Comparison of ENCODE assay signal across 12 cellular contexts in genomic region chr22:35334010-35334409, GRCh38. TPM values are rescaled to one million over a fixed set of nuclear protein-coding genes. Genes with fewer than 3 reads are reported as not detected.
DNase-seq lines count a peak whose midpoint lies in the region; ATAC-seq and TF ChIP-seq lines count a peak whose summit lies in the region.
"Had no signal": no experiment of that assay in that cellular context is flagged by ENCODE, and none has a peak within 500 bp of the region (broad histone marks: within the 10 kb centered on the region; RNA-seq: fewer than 3 reads in every experiment).

No MANE protein-coding gene starts in this region.

- H3K9me3 ChIP-seq in spleen: no peaks in the 10 kb centered on the region
- H3K9me3 ChIP-seq: ascending aorta, thyroid gland had no signal

- H3K4me3 ChIP-seq in HL-60 (replicated peaks; ENCODE audit: insufficient read depth, low read length): no peak overlapping the region
- no peak overlapping the region for H3K4me3 ChIP-seq in spleen
- H3K4me3 ChIP-seq: ascending aorta, lung, thyroid gland had no signal

- ATAC-seq in activated CD8-positive, alpha-beta T cell treated with anti-CD3 and anti-CD28 coated beads for 36 hours: peak; percentile 57
- ATAC-seq in GM19351 (IDR thresholded peaks at IDR 0.05; ENCODE audit: unreplicated experiment): no peak
- no peak for ATAC-seq in HG02588 (IDR thresholded peaks at IDR 0.05; ENCODE audit: unreplicated experiment)
- ATAC-seq in natural killer cell: no peak

- H3K27ac ChIP-seq in HL-60 (replicated peaks) (peak overlapping the region; percentile 52), spleen (peak overlapping the region in 5 of 8 donors; percentile 3 to 69 (median 44))
- H3K27ac ChIP-seq: ascending aorta, thyroid gland had no signal

- H3K27ac Mint-ChIP-seq in activated CD4-positive, alpha-beta T cell treated with anti-CD3 and anti-CD28 coated beads, Interleukin-2, amount 10 ng/mL, durations not matched to agents 24 days and 14 days: peak overlapping the region; percentile 50
- H3K27ac Mint-ChIP-seq in activated CD8-positive, alpha-beta T cell treated with anti-CD3 and anti-CD28 coated beads for 36 hours: peak overlapping the region; percentile 62
- H3K27ac Mint-ChIP-seq in natural killer cell: no peak overlapping the region

- H3K27me3 ChIP-seq in HL-60 (ENCODE audit: insufficient read depth, poor library complexity, severe bottlenecking): no peaks in the 10 kb centered on the region
- H3K27me3 ChIP-seq in spleen (replicated peaks in 1 of 7): no peaks in the 10 kb centered on the region
- H3K27me3 ChIP-seq: ascending aorta, thyroid gland had no signal

- POLR2A ChIA-PET in activated CD8-positive, alpha-beta T cell treated with anti-CD3 and anti-CD28 coated beads for 36 hours (lab: Charles Lee): interaction anchor here (0.6 kb wide), 1 partner anchor 633 kb away, joined by 3 read pairs; no protein-coding TSS in a partner anchor

- H3K4me1 ChIP-seq in spleen: peaks cover 15 to 74% (median 51%) of the 10 kb centered on the region in 6 donors
- H3K4me1 ChIP-seq: ascending aorta had no signal

- intact Hi-C loops in activated CD4-positive, alpha-beta T cell treated with anti-CD3 and anti-CD28 coated beads, Interleukin-2, amount 10 ng/mL, durations not matched to agents 24 days and 14 days (cut with micrococcal nuclease): no loop called here
- intact Hi-C loops in activated CD8-positive, alpha-beta T cell treated with anti-CD3 and anti-CD28 coated beads for 36 hours (cut with micrococcal nuclease): no loop called here
- intact Hi-C loops in spleen (cut with DNase I; ENCODE audit: low total_unique reads): no loop called here
- intact Hi-C loops in natural killer cell (cut with micrococcal nuclease): no loop called here

- WGBS in spleen, 5 donors: 23 to 42% (median 30%) methylated on average over 7 to 9 of the region's 9 CpGs

- no peak for TF ChIP-seq POLR2A in spleen (IDR thresholded peaks at IDR 0.05)

- H3K9me3 Mint-ChIP-seq in activated CD4-positive, alpha-beta T cell treated with anti-CD3 and anti-CD28 coated beads, Interleukin-2, amount 10 ng/mL, durations not matched to agents 24 days and 14 days: no peaks in the 10 kb centered on the region
- no peaks in the 10 kb centered on the region for H3K9me3 Mint-ChIP-seq in activated CD8-positive, alpha-beta T cell treated with anti-CD3 and anti-CD28 coated beads for 36 hours
- H3K9me3 Mint-ChIP-seq in natural killer cell: no peaks in the 10 kb centered on the region
- H3K9me3 Mint-ChIP-seq: IgD-negative memory B cell had no signal

- TF ChIP-seq CTCF in HL-60 (IDR thresholded peaks at IDR 0.05; ENCODE audit: insufficient read depth, low read length) (no peak), spleen (IDR thresholded peaks at IDR 0.05 in 8 of 11, conservative IDR thresholded peaks at IDR 0.05 in 3 of 11) (no peak), natural killer cell (IDR thresholded peaks at IDR 0.05) (no peak)
- TF ChIP-seq CTCF in activated CD8-positive, alpha-beta T cell treated with anti-CD3 and anti-CD28 coated beads for 36 hours (IDR thresholded peaks at IDR 0.05): no peak

- no peak for DNase-seq in activated CD4-positive, alpha-beta T cell treated with anti-CD3 and anti-CD28 coated beads, Interleukin-2, amount 10 ng/mL, durations not matched to agents 24 days and 14 days
- no peak for DNase-seq in activated CD4-positive, alpha-beta T cell treated with anti-CD3 and anti-CD28 coated beads for 1 hour
- peak; percentile 70 to 91 for DNase-seq in HL-60 (ENCODE audit: low read depth in 1 of 2, low spot score in 1 of 2)
- DNase-seq in activated CD8-positive, alpha-beta T cell treated with anti-CD3 and anti-CD28 coated beads for 36 hours: peak; percentile 55
- no peak for DNase-seq in spleen
- no peak for DNase-seq in natural killer cell
- DNase-seq: thyroid gland had no signal

- peaks cover 35% of the 10 kb centered on the region for H3K4me1 Mint-ChIP-seq in activated CD4-positive, alpha-beta T cell treated with anti-CD3 and anti-CD28 coated beads, Interleukin-2, amount 10 ng/mL, durations not matched to agents 24 days and 14 days
- peaks cover 23% of the 10 kb centered on the region for H3K4me1 Mint-ChIP-seq in activated CD8-positive, alpha-beta T cell treated with anti-CD3 and anti-CD28 coated beads for 36 hours (ENCODE audit: low read depth)
- peaks cover 6 to 16% of the 10 kb centered on the region in 2 donors for H3K4me1 Mint-ChIP-seq in natural killer cell

- no peak overlapping the region for H3K4me3 Mint-ChIP-seq in activated CD4-positive, alpha-beta T cell treated with anti-CD3 and anti-CD28 coated beads, Interleukin-2, amount 10 ng/mL, durations not matched to agents 24 days and 14 days
- no peak overlapping the region for H3K4me3 Mint-ChIP-seq in activated CD8-positive, alpha-beta T cell treated with anti-CD3 and anti-CD28 coated beads for 36 hours
- H3K4me3 Mint-ChIP-seq in natural killer cell: no peak overlapping the region
- H3K4me3 Mint-ChIP-seq: IgD-negative memory B cell had no signal

- CTCF ChIA-PET in activated CD8-positive, alpha-beta T cell treated with anti-CD3 and anti-CD28 coated beads for 36 hours (lab: Charles Lee): interaction anchor here (0.6 to 1.0 kb wide), 4 partner anchors 28 to 248 kb away, joined by 3 read pairs; no protein-coding TSS in a partner anchor

- peaks cover 26% of the 10 kb centered on the region for H3K36me3 Mint-ChIP-seq in activated CD4-positive, alpha-beta T cell treated with anti-CD3 and anti-CD28 coated beads, Interleukin-2, amount 10 ng/mL, durations not matched to agents 24 days and 14 days (ENCODE audit: low read depth)
- H3K36me3 Mint-ChIP-seq in activated CD8-positive, alpha-beta T cell treated with anti-CD3 and anti-CD28 coated beads for 36 hours (ENCODE audit: low read depth): peaks cover 30% of the 10 kb centered on the region
- no peaks in the 10 kb centered on the region for H3K36me3 Mint-ChIP-seq in natural killer cell
- H3K36me3 Mint-ChIP-seq: IgD-negative memory B cell had no signal

- H3K36me3 ChIP-seq in spleen: peaks cover 0 to 95% (median 69%) of the 10 kb centered on the region in 6 donors

- H3K27me3 Mint-ChIP-seq in activated CD4-positive, alpha-beta T cell treated with anti-CD3 and anti-CD28 coated beads, Interleukin-2, amount 10 ng/mL, durations not matched to agents 24 days and 14 days: no peaks in the 10 kb centered on the region
- no peaks in the 10 kb centered on the region for H3K27me3 Mint-ChIP-seq in activated CD8-positive, alpha-beta T cell treated with anti-CD3 and anti-CD28 coated beads for 36 hours
- no peaks in the 10 kb centered on the region for H3K27me3 Mint-ChIP-seq in natural killer cell (ENCODE audit: low read depth in 2 of 2)
- H3K27me3 Mint-ChIP-seq: IgD-negative memory B cell had no signal

RNA-seq across cellular contexts. Expression of gene TOM1, which starts 34.3 kb away (rescaled TPM):
- 16.8 and 18.7 TPM in 2 replicates for total RNA-seq in activated CD4-positive, alpha-beta T cell treated with anti-CD3 and anti-CD28 coated beads, Interleukin-2, amount 10 ng/mL, durations not matched to agents 24 days and 14 days
- 10 to 100 TPM; 16.2 to 20.0 TPM for total RNA-seq in activated CD8-positive, alpha-beta T cell treated with anti-CD3 and anti-CD28 coated beads for 36 hours
- total RNA-seq in spleen (10 to 100 TPM; 48.2 to 92.1 (median 56.1) TPM), natural killer cell (100 to 1,000 TPM; 102 to 132 (median 107) TPM)
- polyA plus RNA-seq in spleen: 10 to 100 TPM; 19.9 to 44.4 (median 34.2) TPM

RNA-seq across cellular contexts. Expression of gene HMOX1, which starts 46.9 kb away (rescaled TPM):
- total RNA-seq in activated CD4-positive, alpha-beta T cell treated with anti-CD3 and anti-CD28 coated beads, Interleukin-2, amount 10 ng/mL, durations not matched to agents 24 days and 14 days: 0.57 and 0.72 TPM in 2 replicates
- total RNA-seq in activated CD8-positive, alpha-beta T cell treated with anti-CD3 and anti-CD28 coated beads for 36 hours: under 1 TPM in 1 of 2 experiments, not detected in 1; 0.22 TPM
- 100 to 1,000 TPM; 351 to 930 (median 819) TPM for total RNA-seq in spleen
- 100 to 1,000 TPM; 178 to 629 (median 302) TPM for polyA plus RNA-seq in spleen
- total RNA-seq in natural killer cell: 10 to 100 TPM in 2 of 3 donors, 1 to 10 TPM in 1; 7.5 to 61.6 (median 15.9) TPM

Comparison
In these comparisons a context has a peak if more than half of its experiments do, and no peak if none do; other contexts are left out.
1. DNase-seq: peak in HL-60 (2 of 2) and activated CD8-positive, alpha-beta T cell treated with anti-CD3 and anti-CD28 coated beads for 36 hours (single experiment); none in activated CD4-positive, alpha-beta T cell treated with anti-CD3 and anti-CD28 coated beads, Interleukin-2, amount 10 ng/mL, durations not matched to agents 24 days and 14 days (single experiment), activated CD4-positive, alpha-beta T cell treated with anti-CD3 and anti-CD28 coated beads for 1 hour (single experiment), spleen (single experiment) and natural killer cell (single experiment).
2. H3K27ac Mint-ChIP-seq: peak in activated CD4-positive, alpha-beta T cell treated with anti-CD3 and anti-CD28 coated beads, Interleukin-2, amount 10 ng/mL, durations not matched to agents 24 days and 14 days (single experiment) and activated CD8-positive, alpha-beta T cell treated with anti-CD3 and anti-CD28 coated beads for 36 hours (single experiment); none in natural killer cell (0 of 2).
3. RNA of gene HMOX1, which starts 46.9 kb away (total RNA-seq): 351 to 930 TPM in spleen; 7.5 to 61.6 TPM in natural killer cell, 0.57 to 0.72 TPM in activated CD4-positive, alpha-beta T cell treated with anti-CD3 and anti-CD28 coated beads, Interleukin-2, amount 10 ng/mL, durations not matched to agents 24 days and 14 days and 0.22 TPM in activated CD8-positive, alpha-beta T cell treated with anti-CD3 and anti-CD28 coated beads for 36 hours; every median in the first group is over 4 times any median in the second.